Comparison of ENCODE assay signal across 13 cellular contexts in genomic region chr3:129554356-129555120, GRCh38. TPM values are rescaled to one million over a fixed set of nuclear protein-coding genes. Genes with fewer than 3 reads are reported as not detected.
DNase-seq lines count a peak whose midpoint lies in the region; ATAC-seq and TF ChIP-seq lines count a peak whose summit lies in the region.
"Had no signal": no experiment of that assay in that cellular context is flagged by ENCODE, and none has a peak within 500 bp of the region (broad histone marks: within the 10 kb centered on the region; RNA-seq: fewer than 3 reads in every experiment).

No MANE protein-coding gene starts in this region.

- no peak overlapping the region for H2BK5ac ChIP-seq in mesenchymal stem cell (ENCODE audit: low read depth, low read length, poor library complexity, severe bottlenecking)

- H3K27ac ChIP-seq in MM.1S (ENCODE audit: low read length) (no peak overlapping the region), mesenchymal stem cell (ENCODE audit: low read length, poor library complexity, severe bottlenecking) (peak overlapping the region; percentile 17)

- H4K91ac ChIP-seq in mesenchymal stem cell (ENCODE audit: low read length): no peak overlapping the region

- no peaks in the 10 kb centered on the region for H3K9me3 Mint-ChIP-seq in activated CD8-positive, alpha-beta T cell treated with anti-CD3 and anti-CD28 coated beads, Interleukin-2, amount 10 ng/mL, durations not matched to agents 7 days and 5 days (ENCODE audit: insufficient read depth)

- WGBS in mesenchymal stem cell: 74% methylated on average over 12 of the region's 12 CpGs

- H2AFZ ChIP-seq in MM.1S (ENCODE audit: low read length): no peak overlapping the region
- no peak overlapping the region for H2AFZ ChIP-seq in mesenchymal stem cell (ENCODE audit: low read depth, low read length)

- H2BK12ac ChIP-seq in mesenchymal stem cell (ENCODE audit: low read length in 2 of 2): no peak overlapping the region

- H3F3A ChIP-seq in MM.1S (ENCODE audit: insufficient read depth, low read length): no peaks in the 10 kb centered on the region

- peak overlapping the region; percentile 70 for H2AK5ac ChIP-seq in mesenchymal stem cell (ENCODE audit: low read length, severe bottlenecking)

- H3K4me1 ChIP-seq in BE2C (peaks cover 50% of the 10 kb centered on the region), MM.1S (ENCODE audit: low read length) (peaks cover 7% of the 10 kb centered on the region), mesenchymal stem cell (ENCODE audit: control insufficient read depth, insufficient read depth, low read depth, low read length) (peaks cover 59% of the 10 kb centered on the region)

- POLR2A ChIA-PET in activated CD8-positive, alpha-beta T cell treated with anti-CD3 and anti-CD28 coated beads, Interleukin-2, amount 10 ng/mL, durations not matched to agents 7 days and 5 days (lab: Charles Lee): no interaction called here

- H3K18ac ChIP-seq in mesenchymal stem cell (ENCODE audit: low read depth in 1 of 2, low read length in 2 of 2): peak overlapping the region in 1 of 2 experiments; percentile 18

- H3K79me1 ChIP-seq in mesenchymal stem cell (replicated peaks; ENCODE audit: low read length, poor library complexity, severe bottlenecking): peaks cover 3% of the 10 kb centered on the region

- no peaks in the 10 kb centered on the region for H3K79me2 ChIP-seq in MM.1S (ENCODE audit: low read length)

- peaks cover 20% of the 10 kb centered on the region for H3K27me3 Mint-ChIP-seq in activated CD8-positive, alpha-beta T cell treated with anti-CD3 and anti-CD28 coated beads, Interleukin-2, amount 10 ng/mL, durations not matched to agents 7 days and 5 days (ENCODE audit: low read depth)

- H3K14ac ChIP-seq in mesenchymal stem cell (ENCODE audit: low read length in 2 of 2): no peak overlapping the region

- peak overlapping the region in 1 of 2 experiments; percentile 85 for H3K23ac ChIP-seq in mesenchymal stem cell (ENCODE audit: low read length in 2 of 2)

- H3K36me3 Mint-ChIP-seq in activated CD8-positive, alpha-beta T cell treated with anti-CD3 and anti-CD28 coated beads, Interleukin-2, amount 10 ng/mL, durations not matched to agents 7 days and 5 days (ENCODE audit: low read depth): no peaks in the 10 kb centered on the region

- H3K4me3 ChIP-seq in BE2C (ENCODE audit: low read depth, low read length) (no peak overlapping the region), MM.1S (ENCODE audit: low read length) (no peak overlapping the region), mesenchymal stem cell (ENCODE audit: insufficient read depth in 1 of 2, low read depth in 1 of 2, low read length in 2 of 2) (no peak overlapping the region)

- H3K4me2 ChIP-seq in MM.1S (ENCODE audit: low read depth, low read length): peak overlapping the region; percentile 11; the same call in 1 of the 2 replicates
- no peak overlapping the region for H3K4me2 ChIP-seq in mesenchymal stem cell (ENCODE audit: low read length, poor library complexity, severe bottlenecking)

- DNase-seq in BE2C (peak; percentile 21), MM.1S (no peak), amniotic epithelial cell (ENCODE audit: low read depth) (peak; percentile 52), mesenchymal stem cell (no peak), NCI-H524 (lab: John Stamatoyannopoulos, UW) (no peak), NCI-H526 treated with DMSO at 0.1 percent for 48 hours (lab: John Stamatoyannopoulos, UW) (no peak), COLO668 (lab: John Stamatoyannopoulos, UW; ENCODE audit: unreplicated experiment) (no peak)
- DNase-seq in activated CD8-positive, alpha-beta T cell treated with anti-CD3 and anti-CD28 coated beads, Interleukin-2, amount 10 ng/mL, durations not matched to agents 7 days and 5 days: no peak
- DNase-seq: H7, NCI-H774 had no signal

- H3K27me3 ChIP-seq in BE2C (no peaks in the 10 kb centered on the region), MM.1S (replicated peaks; ENCODE audit: insufficient read depth, low read length) (no peaks in the 10 kb centered on the region), mesenchymal stem cell (ENCODE audit: control insufficient read depth in 1 of 2, insufficient read depth in 1 of 2, low read length in 2 of 2) (no peaks in the 10 kb centered on the region)

- ATAC-seq in activated CD8-positive, alpha-beta T cell treated with anti-CD3 and anti-CD28 coated beads, Interleukin-2, amount 10 ng/mL, durations not matched to agents 7 days and 5 days: no peak

- no peak overlapping the region for H4K8ac ChIP-seq in mesenchymal stem cell (ENCODE audit: low read length)

- H3K4ac ChIP-seq in mesenchymal stem cell (ENCODE audit: low read depth in 1 of 2, low read length in 2 of 2): no peak overlapping the region

- no peak overlapping the region for H3K9ac ChIP-seq in MM.1S (ENCODE audit: low read length)
- H3K9ac ChIP-seq in mesenchymal stem cell (ENCODE audit: low read length): no peak overlapping the region

- H3K9me2 ChIP-seq in MM.1S (replicated peaks; ENCODE audit: insufficient read depth, low read length): no peaks in the 10 kb centered on the region

- H3K36me3 ChIP-seq in BE2C (peaks cover 13% of the 10 kb centered on the region), MM.1S (replicated peaks; ENCODE audit: insufficient read depth, low read length) (no peaks in the 10 kb centered on the region), mesenchymal stem cell (ENCODE audit: control insufficient read depth in 1 of 2, insufficient read depth in 2 of 2, low read depth in 1 of 2, low read length in 2 of 2) (peaks cover 43 to 45% of the 10 kb centered on the region in 2 experiments)

- H2BK15ac ChIP-seq in mesenchymal stem cell (ENCODE audit: low read depth, poor library complexity, severe bottlenecking): no peak overlapping the region

- peaks cover 24% of the 10 kb centered on the region for H3K4me1 Mint-ChIP-seq in activated CD8-positive, alpha-beta T cell treated with anti-CD3 and anti-CD28 coated beads, Interleukin-2, amount 10 ng/mL, durations not matched to agents 7 days and 5 days (ENCODE audit: low read depth)

- no peak overlapping the region for H3K4me3 Mint-ChIP-seq in activated CD8-positive, alpha-beta T cell treated with anti-CD3 and anti-CD28 coated beads, Interleukin-2, amount 10 ng/mL, durations not matched to agents 7 days and 5 days

- no peak overlapping the region for H3K27ac Mint-ChIP-seq in activated CD8-positive, alpha-beta T cell treated with anti-CD3 and anti-CD28 coated beads, Interleukin-2, amount 10 ng/mL, durations not matched to agents 7 days and 5 days

- no peaks in the 10 kb centered on the region for H3K9me3 ChIP-seq in BE2C
- H3K9me3 ChIP-seq in MM.1S (replicated peaks; ENCODE audit: insufficient read depth, low read length): no peaks in the 10 kb centered on the region
- H3K9me3 ChIP-seq in mesenchymal stem cell (ENCODE audit: control insufficient read depth, low read length): no peaks in the 10 kb centered on the region

- CTCF ChIA-PET in activated CD8-positive, alpha-beta T cell treated with anti-CD3 and anti-CD28 coated beads, Interleukin-2, amount 10 ng/mL, durations not matched to agents 7 days and 5 days (lab: Charles Lee): interaction anchor here (1.6 to 1.9 kb wide), 3 partner anchors 12 to 64 kb away, joined by 3 to 4 read pairs (median 4); no protein-coding TSS in a partner anchor

- TF ChIP-seq CTCF in BE2C (IDR thresholded peaks at IDR 0.05; ENCODE audit: low read depth, low read length): no peak
- no peak for TF ChIP-seq CTCF in MM.1S (IDR thresholded peaks at IDR 0.05; ENCODE audit: low read length)

- no peak overlapping the region for H2BK120ac ChIP-seq in mesenchymal stem cell (ENCODE audit: low read depth, low read length)

- H4K20me1 ChIP-seq in MM.1S (ENCODE audit: insufficient read depth, low read length): no peaks in the 10 kb centered on the region

RNA-seq across cellular contexts. Expression of gene H1-8, which starts 11.6 kb away (rescaled TPM):
- polyA plus RNA-seq in BE2C (2012; ENCODE audit: insufficient read depth, insufficient read length, low read depth): not detected
- polyA plus RNA-seq in mesenchymal stem cell (2013, experiment 1 of 2): not detected
- polyA plus RNA-seq in mesenchymal stem cell (2013, experiment 2 of 2): not detected
- not detected for total RNA-seq in activated CD8-positive, alpha-beta T cell treated with anti-CD3 and anti-CD28 coated beads, Interleukin-2, amount 10 ng/mL, durations not matched to agents 7 days and 5 days
- total RNA-seq: H7; T-helper 2 cell treated with Interferon-gamma antibody and Interleukin-4, amounts not matched to agents 100 ng/mL and 5 ng/mL, for 36 hours had no signal
- polyA plus RNA-seq: esophagus, keratinocyte had no signal

RNA-seq across cellular contexts. Expression of gene RHO, which starts 26.1 kb away (rescaled TPM):
- not detected for polyA plus RNA-seq in BE2C (2012; ENCODE audit: insufficient read depth, insufficient read length, low read depth)
- not detected for polyA plus RNA-seq in mesenchymal stem cell (2013, experiment 1 of 2)
- not detected for polyA plus RNA-seq in mesenchymal stem cell (2013, experiment 2 of 2)
- not detected for total RNA-seq in activated CD8-positive, alpha-beta T cell treated with anti-CD3 and anti-CD28 coated beads, Interleukin-2, amount 10 ng/mL, durations not matched to agents 7 days and 5 days
- total RNA-seq: T-helper 2 cell treated with Interferon-gamma antibody and Interleukin-4, amounts not matched to agents 100 ng/mL and 5 ng/mL, for 36 hours had no signal
- polyA plus RNA-seq: esophagus, keratinocyte had no signal

RNA-seq across cellular contexts. Expression of gene PLXND1, which starts 51.9 kb away (rescaled TPM):
- 227 TPM for polyA plus RNA-seq in BE2C (2012; ENCODE audit: insufficient read depth, insufficient read length, low read depth)
- 288 TPM for polyA plus RNA-seq in mesenchymal stem cell (2013, experiment 1 of 2)
- 288 TPM for polyA plus RNA-seq in mesenchymal stem cell (2013, experiment 2 of 2)
- total RNA-seq in activated CD8-positive, alpha-beta T cell treated with anti-CD3 and anti-CD28 coated beads, Interleukin-2, amount 10 ng/mL, durations not matched to agents 7 days and 5 days: 1 to 10 TPM; 3.7 to 4.1 TPM

Comparison
In these comparisons a context has a peak if more than half of its experiments do, and no peak if none do; other contexts are left out.
1. DNase-seq: peak in BE2C (single experiment) and amniotic epithelial cell (single experiment); none in MM.1S (single experiment), mesenchymal stem cell (single experiment), NCI-H524 (0 of 2), NCI-H526 treated with DMSO at 0.1 percent for 48 hours (single experiment), COLO668 (single experiment) and activated CD8-positive, alpha-beta T cell treated with anti-CD3 and anti-CD28 coated beads, Interleukin-2, amount 10 ng/mL, durations not matched to agents 7 days and 5 days (single experiment).